Comparison of ENCODE assay signal across 14 cellular contexts in genomic region chr10:3757250-3757637, GRCh38. TPM values are rescaled to one million over a fixed set of nuclear protein-coding genes. Genes with fewer than 3 reads are reported as not detected.
A peak's percentile ranks its signal among the peaks of the same experiment; 100 is the strongest.
DNase-seq lines count a peak whose midpoint lies in the region; ATAC-seq and TF ChIP-seq lines count a peak whose summit lies in the region.
"Had no signal": no experiment of that assay in that cellular context is flagged by ENCODE, and none has a peak within 500 bp of the region (broad histone marks: within the 10 kb centered on the region; RNA-seq: fewer than 3 reads in every experiment).

No MANE protein-coding gene starts in this region.

- TF ChIP-seq CTCF in CD8-positive, alpha-beta T cell (IDR thresholded peaks at IDR 0.05), result no peak
- TF ChIP-seq CTCF in KMS-11 (conservative IDR thresholded peaks at IDR 0.05; ENCODE audit: low read depth, low read length) (no peak), chondrocyte (IDR thresholded peaks at IDR 0.05) (no peak)

- peak overlapping the region; percentile 95 for H3K27ac Mint-ChIP-seq in CD8-positive, alpha-beta T cell
- H3K27ac Mint-ChIP-seq in activated T-helper 2 cell treated with anti-CD3 and anti-CD28 coated beads, Interferon-gamma antibody, Interleukin-2, Interleukin-4, amounts not matched to agents 10 μg/mL and 5 μg/mL and 100 μg/mL, durations not matched to agents 14 hours and 24 hours and 36 hours, result peak overlapping the region; percentile 97
- H3K27ac Mint-ChIP-seq in chondrocyte (ENCODE audit: unreplicated experiment), result no peak overlapping the region

- peaks cover 8% of the 10 kb centered on the region for H3K4me1 ChIP-seq in CD8-positive, alpha-beta T cell (ENCODE audit: insufficient read depth, low read length)
- H3K4me1 ChIP-seq in KMS-11 (ENCODE audit: low read depth, poor library complexity, severe bottlenecking), result peaks cover 39% of the 10 kb centered on the region
- H3K4me1 ChIP-seq in mucosa of rectum (ENCODE audit: control insufficient read depth in 2 of 2, insufficient read depth in 2 of 2, low read length in 2 of 2), result peaks cover 0 to 3% of the 10 kb centered on the region in 2 donors
- H3K4me1 ChIP-seq: prostate gland had no signal

- no peaks in the 10 kb centered on the region for H3K27me3 Mint-ChIP-seq in CD8-positive, alpha-beta T cell (ENCODE audit: low read depth)
- no peaks in the 10 kb centered on the region for H3K27me3 Mint-ChIP-seq in activated T-helper 2 cell treated with anti-CD3 and anti-CD28 coated beads, Interferon-gamma antibody, Interleukin-2, Interleukin-4, amounts not matched to agents 10 μg/mL and 5 μg/mL and 100 μg/mL, durations not matched to agents 14 hours and 24 hours and 36 hours (ENCODE audit: low read depth)
- no peaks in the 10 kb centered on the region for H3K27me3 Mint-ChIP-seq in chondrocyte (ENCODE audit: low read depth)

- peaks cover 29% of the 10 kb centered on the region for H3K4me1 Mint-ChIP-seq in CD8-positive, alpha-beta T cell (ENCODE audit: low read depth)
- H3K4me1 Mint-ChIP-seq in activated T-helper 2 cell treated with anti-CD3 and anti-CD28 coated beads, Interferon-gamma antibody, Interleukin-2, Interleukin-4, amounts not matched to agents 10 μg/mL and 5 μg/mL and 100 μg/mL, durations not matched to agents 14 hours and 24 hours and 36 hours (ENCODE audit: low read depth), result peaks cover 64% of the 10 kb centered on the region
- peaks cover 41% of the 10 kb centered on the region for H3K4me1 Mint-ChIP-seq in chondrocyte (ENCODE audit: low read depth)

- no peak overlapping the region for H3K4me3 ChIP-seq in CD8-positive, alpha-beta T cell (ENCODE audit: low read depth, low read length)
- H3K4me3 ChIP-seq in KMS-11 (IDR thresholded peaks at IDR 0.05; ENCODE audit: insufficient read depth, low read depth, low read length) (no peak overlapping the region), mucosa of rectum (ENCODE audit: low read length in 2 of 2) (no peak overlapping the region)
- H3K4me3 ChIP-seq: BLaER1 treated with 17β-estradiol and CSF1 and Interleukin-3, amounts not matched to agents 10 nM and 100 nM; prostate gland had no signal

- H3K9ac ChIP-seq in KMS-11 (peak overlapping the region; percentile 56; the same call in 1 of the 2 replicates), mucosa of rectum (ENCODE audit: low read depth in 1 of 2, low read length in 2 of 2) (no peak overlapping the region)
- H3K9ac ChIP-seq: BLaER1 treated with 17β-estradiol and CSF1 and Interleukin-3, amounts not matched to agents 10 nM and 100 nM had no signal

- H3K27me3 ChIP-seq in CD8-positive, alpha-beta T cell (ENCODE audit: insufficient read depth, low read length), result no peaks in the 10 kb centered on the region
- no peaks in the 10 kb centered on the region for H3K27me3 ChIP-seq in KMS-11 (ENCODE audit: insufficient read depth, low read depth)
- H3K27me3 ChIP-seq in mucosa of rectum (ENCODE audit: control insufficient read depth in 2 of 2, insufficient read depth in 2 of 2, low read length in 2 of 2), result no peaks in the 10 kb centered on the region
- H3K27me3 ChIP-seq: BLaER1 treated with 17β-estradiol and CSF1 and Interleukin-3, amounts not matched to agents 10 nM and 100 nM had no signal

- H4K20me1 ChIP-seq in KMS-11 (ENCODE audit: insufficient read depth), result no peaks in the 10 kb centered on the region
- H4K20me1 ChIP-seq: BLaER1 treated with 17β-estradiol and CSF1 and Interleukin-3, amounts not matched to agents 10 nM and 100 nM had no signal

- H3K79me2 ChIP-seq in KMS-11 (ENCODE audit: insufficient read depth, low read depth), result no peaks in the 10 kb centered on the region

- H3K27ac ChIP-seq in CD8-positive, alpha-beta T cell (ENCODE audit: low read depth, low read length), result no peak overlapping the region
- H3K27ac ChIP-seq in KMS-11 (peak overlapping the region; percentile 84), mucosa of rectum (ENCODE audit: low read depth in 2 of 2, low read length in 2 of 2) (peak overlapping the region; percentile 43 to 53)
- H3K27ac ChIP-seq: BLaER1 treated with 17β-estradiol and CSF1 and Interleukin-3, amounts not matched to agents 10 nM and 100 nM; HL-60; prostate gland had no signal

- CTCF ChIA-PET in CD8-positive, alpha-beta T cell (lab: Charles Lee), result no interaction called here

- intact Hi-C loops in CD8-positive, alpha-beta T cell (cut with DNase I, micrococcal nuclease), result loop anchor here in 1 of 2 experiments (2.0 to 5.0 kb wide), 2 partner anchors 18 to 90 kb away; no protein-coding TSS in a partner anchor
- intact Hi-C loops in activated T-helper 2 cell treated with anti-CD3 and anti-CD28 coated beads, Interferon-gamma antibody, Interleukin-2, Interleukin-4, amounts not matched to agents 10 μg/mL and 5 μg/mL and 100 μg/mL, durations not matched to agents 14 hours and 24 hours and 36 hours (cut with micrococcal nuclease), result loop anchor here (1.0 to 10.0 kb wide), 8 partner anchors 8 to 662 kb away; no protein-coding TSS in a partner anchor

- DNase-seq in CD8-positive, alpha-beta T cell, result peak in 2 of 7 experiments; percentile 12 to 39
- DNase-seq in activated T-helper 2 cell treated with anti-CD3 and anti-CD28 coated beads, Interferon-gamma antibody, Interleukin-2, Interleukin-4, amounts not matched to agents 10 μg/mL and 5 μg/mL and 100 μg/mL, durations not matched to agents 14 hours and 24 hours and 36 hours (ENCODE audit: low spot score), result no peak
- no peak for DNase-seq in NOMO-1 treated with DMSO at 0.1 percent for 48 hours (lab: John Stamatoyannopoulos, UW; ENCODE audit: unreplicated experiment)
- no peak for DNase-seq in chondrocyte (ENCODE audit: low spot score)
- no peak for DNase-seq in NCI-H1092 (lab: John Stamatoyannopoulos, UW)
- no peak for DNase-seq in stimulated activated CD4-positive, alpha-beta T cell treated with anti-CD3 and anti-CD28 coated beads, Interleukin-12 subunit alpha, Interleukin-12 subunit beta, amount 100 ng/mL, for 4 hours
- DNase-seq: GDM1, mesendoderm, NCI-H2171 had no signal

- no peaks in the 10 kb centered on the region for H3K9me3 Mint-ChIP-seq in CD8-positive, alpha-beta T cell
- peaks cover 10% of the 10 kb centered on the region for H3K9me3 Mint-ChIP-seq in activated T-helper 2 cell treated with anti-CD3 and anti-CD28 coated beads, Interferon-gamma antibody, Interleukin-2, Interleukin-4, amounts not matched to agents 10 μg/mL and 5 μg/mL and 100 μg/mL, durations not matched to agents 14 hours and 24 hours and 36 hours
- no peaks in the 10 kb centered on the region for H3K9me3 Mint-ChIP-seq in chondrocyte (ENCODE audit: low read depth)

- no peaks in the 10 kb centered on the region for H3K9me3 ChIP-seq in CD8-positive, alpha-beta T cell (ENCODE audit: low read length)
- H3K9me3 ChIP-seq in mucosa of rectum (ENCODE audit: control insufficient read depth in 2 of 2, low read length in 2 of 2), result no peaks in the 10 kb centered on the region
- H3K9me3 ChIP-seq: prostate gland had no signal

- H3K4me3 Mint-ChIP-seq in CD8-positive, alpha-beta T cell, result peak overlapping the region; percentile 50
- H3K4me3 Mint-ChIP-seq in activated T-helper 2 cell treated with anti-CD3 and anti-CD28 coated beads, Interferon-gamma antibody, Interleukin-2, Interleukin-4, amounts not matched to agents 10 μg/mL and 5 μg/mL and 100 μg/mL, durations not matched to agents 14 hours and 24 hours and 36 hours (ENCODE audit: low read depth), result peak overlapping the region; percentile 55
- no peak overlapping the region for H3K4me3 Mint-ChIP-seq in chondrocyte (ENCODE audit: unreplicated experiment)

- ATAC-seq in CD8-positive, alpha-beta T cell, result no peak

- peak overlapping the region; percentile 77 for H2AFZ ChIP-seq in KMS-11 (ENCODE audit: low read depth)

- H3K4me2 ChIP-seq in KMS-11, result peak overlapping the region; percentile 64

- no peaks in the 10 kb centered on the region for H3K36me3 Mint-ChIP-seq in CD8-positive, alpha-beta T cell
- H3K36me3 Mint-ChIP-seq in activated T-helper 2 cell treated with anti-CD3 and anti-CD28 coated beads, Interferon-gamma antibody, Interleukin-2, Interleukin-4, amounts not matched to agents 10 μg/mL and 5 μg/mL and 100 μg/mL, durations not matched to agents 14 hours and 24 hours and 36 hours (ENCODE audit: low read depth), result peaks cover 10% of the 10 kb centered on the region
- H3K36me3 Mint-ChIP-seq in chondrocyte (ENCODE audit: low read depth), result no peaks in the 10 kb centered on the region

- POLR2A ChIA-PET in CD8-positive, alpha-beta T cell (lab: Charles Lee), result interaction anchor here (1.3 to 1.5 kb wide), 2 partner anchors 19 to 27 kb away, joined by 4 to 7 read pairs; partner anchors contain the start of gene KLF6

- H3K36me3 ChIP-seq in CD8-positive, alpha-beta T cell (ENCODE audit: insufficient read depth, low read length), result no peaks in the 10 kb centered on the region
- H3K36me3 ChIP-seq in KMS-11 (ENCODE audit: insufficient read depth) (no peaks in the 10 kb centered on the region), mucosa of rectum (ENCODE audit: control insufficient read depth in 2 of 2, insufficient read depth in 2 of 2, low read length in 2 of 2) (no peaks in the 10 kb centered on the region)
- H3K36me3 ChIP-seq: BLaER1 treated with 17β-estradiol and CSF1 and Interleukin-3, amounts not matched to agents 10 nM and 100 nM; prostate gland had no signal

RNA-seq across cellular contexts. Expression of gene KLF6, which starts 27.8 kb away (rescaled TPM):
- total RNA-seq in CD8-positive, alpha-beta T cell, result 100 to 1,000 TPM; 552 to 566 TPM
- 126 and 129 TPM in 2 replicates for total RNA-seq in activated T-helper 2 cell treated with anti-CD3 and anti-CD28 coated beads, Interferon-gamma antibody, Interleukin-2, Interleukin-4, amounts not matched to agents 10 μg/mL and 5 μg/mL and 100 μg/mL, durations not matched to agents 14 hours and 24 hours and 36 hours
- 201 to 355 TPM (median 330 TPM) in 3 replicates for total RNA-seq in chondrocyte
